In genomic region chr10:45514283-45515270, GRCh38 we compare ENCODE assay signal across 10 cellular contexts.
DNase-seq lines count a peak whose midpoint lies in the region; ATAC-seq and TF ChIP-seq lines count a peak whose summit lies in the region.
"Had no signal": no experiment of that assay in that cellular context is flagged by ENCODE, and none has a peak within 500 bp of the region (broad histone marks: within the 10 kb centered on the region; RNA-seq: fewer than 3 reads in every experiment).

No MANE protein-coding gene starts in this region.

- H3K9me3 Mint-ChIP-seq in neural crest cell: no peaks in the 10 kb centered on the region
- no peaks in the 10 kb centered on the region for H3K9me3 Mint-ChIP-seq in CD8-positive, alpha-beta T cell
- no peaks in the 10 kb centered on the region for H3K9me3 Mint-ChIP-seq in activated naive CD4-positive, alpha-beta T cell treated with anti-CD3 and anti-CD28 coated beads for 36 hours

- peak overlapping the region in 29 of 59 donors; percentile 2 to 73 (median 39) for H3K27ac ChIP-seq in dorsolateral prefrontal cortex
- no peak overlapping the region for H3K27ac ChIP-seq in CD8-positive, alpha-beta T cell (ENCODE audit: low read depth, low read length)
- H3K27ac ChIP-seq: body of pancreas had no signal

- H3K9me3 ChIP-seq in CD8-positive, alpha-beta T cell (ENCODE audit: low read length): no peaks in the 10 kb centered on the region
- H3K9me3 ChIP-seq: body of pancreas had no signal

- H3K4me1 Mint-ChIP-seq in neural crest cell: peaks cover 31% of the 10 kb centered on the region
- H3K4me1 Mint-ChIP-seq in CD8-positive, alpha-beta T cell (ENCODE audit: low read depth): peaks cover 33% of the 10 kb centered on the region
- peaks cover 9% of the 10 kb centered on the region for H3K4me1 Mint-ChIP-seq in activated naive CD4-positive, alpha-beta T cell treated with anti-CD3 and anti-CD28 coated beads for 36 hours (ENCODE audit: low read depth)
- H3K4me1 Mint-ChIP-seq: activated CD8-positive, alpha-beta memory T cell treated with anti-CD3 and anti-CD28 coated beads, Interleukin-2, amount 10 ng/mL, durations not matched to agents 7 days and 5 days had no signal

- H3K36me3 Mint-ChIP-seq in neural crest cell (ENCODE audit: low read depth): peaks cover 5% of the 10 kb centered on the region
- H3K36me3 Mint-ChIP-seq in CD8-positive, alpha-beta T cell: peaks cover 5% of the 10 kb centered on the region
- H3K36me3 Mint-ChIP-seq in activated naive CD4-positive, alpha-beta T cell treated with anti-CD3 and anti-CD28 coated beads for 36 hours (ENCODE audit: low read depth): peaks cover 5% of the 10 kb centered on the region
- H3K36me3 Mint-ChIP-seq: activated CD8-positive, alpha-beta memory T cell treated with anti-CD3 and anti-CD28 coated beads, Interleukin-2, amount 10 ng/mL, durations not matched to agents 7 days and 5 days had no signal

- intact Hi-C loops in dorsolateral prefrontal cortex (cut with DNase I): loop anchor here (5.0 to 10.0 kb wide), 4 partner anchors 38 to 80 kb away; no protein-coding TSS in a partner anchor
- intact Hi-C loops in CD8-positive, alpha-beta T cell (cut with DNase I, micrococcal nuclease): no loop called here
- intact Hi-C loops in activated naive CD4-positive, alpha-beta T cell treated with anti-CD3 and anti-CD28 coated beads for 36 hours (cut with micrococcal nuclease): no loop called here

- H3K27me3 Mint-ChIP-seq in neural crest cell (ENCODE audit: low read depth): no peaks in the 10 kb centered on the region
- H3K27me3 Mint-ChIP-seq in CD8-positive, alpha-beta T cell (ENCODE audit: low read depth): no peaks in the 10 kb centered on the region
- no peaks in the 10 kb centered on the region for H3K27me3 Mint-ChIP-seq in activated naive CD4-positive, alpha-beta T cell treated with anti-CD3 and anti-CD28 coated beads for 36 hours (ENCODE audit: low read depth)
- H3K27me3 Mint-ChIP-seq: activated CD8-positive, alpha-beta memory T cell treated with anti-CD3 and anti-CD28 coated beads, Interleukin-2, amount 10 ng/mL, durations not matched to agents 7 days and 5 days had no signal

- peak overlapping the region; percentile 73 for H3K27ac Mint-ChIP-seq in neural crest cell (ENCODE audit: unreplicated experiment)
- no peak overlapping the region for H3K27ac Mint-ChIP-seq in CD8-positive, alpha-beta T cell
- no peak overlapping the region for H3K27ac Mint-ChIP-seq in activated naive CD4-positive, alpha-beta T cell treated with anti-CD3 and anti-CD28 coated beads for 36 hours
- H3K27ac Mint-ChIP-seq: activated CD8-positive, alpha-beta memory T cell treated with anti-CD3 and anti-CD28 coated beads, Interleukin-2, amount 10 ng/mL, durations not matched to agents 7 days and 5 days had no signal

- no peaks in the 10 kb centered on the region for H3K4me1 ChIP-seq in CD8-positive, alpha-beta T cell (ENCODE audit: insufficient read depth, low read length)

- H3K36me3 ChIP-seq in CD8-positive, alpha-beta T cell (ENCODE audit: insufficient read depth, low read length): no peaks in the 10 kb centered on the region

- POLR2A ChIA-PET in CD8-positive, alpha-beta T cell (lab: Charles Lee): interaction anchor here (1.3 kb wide), 1 partner anchor 21 kb away, joined by 4 read pairs; no protein-coding TSS in a partner anchor

- no peak for TF ChIP-seq CTCF in dorsolateral prefrontal cortex (IDR thresholded peaks at IDR 0.05 in 54 of 56, conservative IDR thresholded peaks at IDR 0.05 in 2 of 56; ENCODE audit: low read depth in 1 of 56, partially characterized antibody in 56 of 56)
- no peak for TF ChIP-seq CTCF in neural crest cell (conservative IDR thresholded peaks at IDR 0.05)
- TF ChIP-seq CTCF in CD8-positive, alpha-beta T cell (IDR thresholded peaks at IDR 0.05): no peak

- no peaks in the 10 kb centered on the region for H3K27me3 ChIP-seq in dorsolateral prefrontal cortex
- H3K27me3 ChIP-seq in CD8-positive, alpha-beta T cell (ENCODE audit: insufficient read depth, low read length): no peaks in the 10 kb centered on the region
- H3K27me3 ChIP-seq: body of pancreas had no signal

- peak overlapping the region; percentile 44 for H3K4me3 Mint-ChIP-seq in neural crest cell
- no peak overlapping the region for H3K4me3 Mint-ChIP-seq in CD8-positive, alpha-beta T cell
- no peak overlapping the region for H3K4me3 Mint-ChIP-seq in activated naive CD4-positive, alpha-beta T cell treated with anti-CD3 and anti-CD28 coated beads for 36 hours
- H3K4me3 Mint-ChIP-seq: activated CD8-positive, alpha-beta memory T cell treated with anti-CD3 and anti-CD28 coated beads, Interleukin-2, amount 10 ng/mL, durations not matched to agents 7 days and 5 days had no signal

- DNase-seq in D341Med (ENCODE audit: low spot score): peak; percentile 45
- DNase-seq in NCI-H2171 (lab: John Stamatoyannopoulos, UW): peak; percentile 31
- DNase-seq in dorsolateral prefrontal cortex: peak; percentile 16 to 79 (median 68)
- no peak for DNase-seq in neural crest cell (ENCODE audit: low read depth, low spot score)
- no peak for DNase-seq in CD8-positive, alpha-beta T cell
- no peak for DNase-seq in activated naive CD4-positive, alpha-beta T cell treated with anti-CD3 and anti-CD28 coated beads for 36 hours
- no peak for DNase-seq in NAMALWA (ENCODE audit: low spot score)
- DNase-seq in NCI-H128 (lab: John Stamatoyannopoulos, UW; ENCODE audit: unreplicated experiment): no peak
- DNase-seq: activated CD8-positive, alpha-beta memory T cell treated with anti-CD3 and anti-CD28 coated beads, Interleukin-2, amount 10 ng/mL, durations not matched to agents 7 days and 5 days had no signal

- no peak for ATAC-seq in CD8-positive, alpha-beta T cell
- ATAC-seq: activated CD8-positive, alpha-beta memory T cell treated with anti-CD3 and anti-CD28 coated beads, Interleukin-2, amount 10 ng/mL, durations not matched to agents 7 days and 5 days; body of pancreas had no signal

- CTCF ChIA-PET in CD8-positive, alpha-beta T cell (lab: Charles Lee): interaction anchor here (1.1 kb wide), 1 partner anchor 10 kb away, joined by 3 read pairs; no protein-coding TSS in a partner anchor
- CTCF ChIA-PET in activated naive CD4-positive, alpha-beta T cell treated with anti-CD3 and anti-CD28 coated beads for 36 hours (lab: Charles Lee): interaction anchor here (1.1 kb wide), 1 partner anchor 21 kb away, joined by 3 read pairs; no protein-coding TSS in a partner anchor

- peak overlapping the region; percentile 0 to 59 (median 30) for H3K4me3 ChIP-seq in dorsolateral prefrontal cortex
- H3K4me3 ChIP-seq in CD8-positive, alpha-beta T cell (ENCODE audit: low read depth, low read length): no peak overlapping the region
- H3K4me3 ChIP-seq: body of pancreas had no signal

Comparison
In these comparisons a context has a peak if more than half of its experiments do, and no peak if none do; other contexts are left out.
1. DNase-seq: peak in D341Med (single experiment), NCI-H2171 (single experiment) and dorsolateral prefrontal cortex (10 of 10); none in neural crest cell (single experiment), CD8-positive, alpha-beta T cell (0 of 7), activated naive CD4-positive, alpha-beta T cell treated with anti-CD3 and anti-CD28 coated beads for 36 hours (single experiment), NAMALWA (single experiment) and NCI-H128 (single experiment).
2. intact Hi-C loops: an anchor here in dorsolateral prefrontal cortex (5.0 to 10.0 kb wide); none called in CD8-positive, alpha-beta T cell and activated naive CD4-positive, alpha-beta T cell treated with anti-CD3 and anti-CD28 coated beads for 36 hours.